1 cellular context compared by ENCODE assay signal in genomic region chr4:93960450-93960849, GRCh38.
TF ChIP-seq lines count a peak whose summit lies in the region.

No MANE protein-coding gene starts in this region.

TF ChIP-seq in WTC11, 78 proteins besides CTCF, POLR2A, EP300 and RAD21:
- TF ChIP-seq FOXP4 (CRISPR knock-in tag; IDR thresholded peaks at IDR 0.05): peak; percentile 67; the same call in 1 of the 2 replicates
- TF ChIP-seq ZNF425 (CRISPR knock-in tag; conservative IDR thresholded peaks at IDR 0.05): no peak
